In the genomic region with DNA sequence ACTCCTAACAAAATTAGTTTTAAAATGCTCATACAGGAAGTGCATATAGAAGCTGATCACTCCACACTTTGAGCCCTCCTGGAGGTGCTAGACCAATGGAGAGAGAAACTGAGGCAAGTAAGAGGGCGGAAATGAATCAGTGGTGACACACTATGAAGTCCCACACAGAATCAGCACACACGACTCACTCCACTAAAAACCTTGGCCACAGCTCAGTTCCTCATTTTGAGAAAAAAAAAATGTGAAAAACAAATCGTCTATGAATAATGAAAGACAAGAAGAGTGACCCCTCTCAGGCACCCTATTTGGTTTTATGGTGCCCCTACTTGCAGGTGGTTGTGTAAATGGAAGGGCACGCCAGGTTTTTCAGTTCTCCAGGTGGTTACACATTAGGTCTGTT, we compare ENCODE assay signal across 16 cellular contexts.
DNase-seq lines count a peak whose midpoint lies in the region; ATAC-seq, FAIRE-seq and TF ChIP-seq lines count a peak whose summit lies in the region.
"Had no signal": no experiment of that assay in that cellular context is flagged by ENCODE, and none has a peak within 500 bp of the region (broad histone marks: within the 10 kb centered on the region; RNA-seq: fewer than 3 reads in every experiment).

No MANE protein-coding gene starts in this region.

- peak; percentile 44 for ATAC-seq in GM21717 (IDR thresholded peaks at IDR 0.05; ENCODE audit: unreplicated experiment)
- ATAC-seq in upper lobe of right lung, result no peak
- ATAC-seq: T-cell had no signal

- H4K20me1 ChIP-seq in SU-DHL-6 (ENCODE audit: low read depth, low read length) (no peaks in the 10 kb centered on the region), neural progenitor cell (ENCODE audit: low read depth) (no peaks in the 10 kb centered on the region)

- no peak overlapping the region for H3K27ac Mint-ChIP-seq in neural progenitor cell
- H3K27ac Mint-ChIP-seq in CD8-positive, alpha-beta memory T cell, result no peak overlapping the region
- H3K27ac Mint-ChIP-seq: T-cell had no signal

- no peak for TF ChIP-seq POLR2A in GM12891 (IDR thresholded peaks at IDR 0.05; ENCODE audit: low read depth, low read length)

- DNase-seq in GM12891 (ENCODE audit: insufficient read length, low spot score), result no peak
- peak; percentile 12 for DNase-seq in NAMALWA (ENCODE audit: low spot score)
- no peak for DNase-seq in neural progenitor cell (ENCODE audit: low spot score)
- DNase-seq in CD8-positive, alpha-beta memory T cell, result no peak
- no peak for DNase-seq in WERI-Rb-1
- no peak for DNase-seq in upper lobe of right lung
- DNase-seq: EL, GOT3, NCI-H1048, NCI-H1694, T-cell, T1000 had no signal

- no peak overlapping the region for H3K9ac ChIP-seq in SU-DHL-6 (ENCODE audit: low read length)
- H3K9ac ChIP-seq in neural progenitor cell, result no peak overlapping the region

- FAIRE-seq in GM12891 (lab: Jason Lieb, UNC), result no peak
- FAIRE-seq: GM19239 had no signal

- H3K79me2 ChIP-seq in SU-DHL-6 (ENCODE audit: insufficient read depth, low read length) (no peaks in the 10 kb centered on the region), neural progenitor cell (ENCODE audit: low read depth) (no peaks in the 10 kb centered on the region)

- no peak overlapping the region for H3K4me3 Mint-ChIP-seq in neural progenitor cell
- no peak overlapping the region for H3K4me3 Mint-ChIP-seq in CD8-positive, alpha-beta memory T cell
- H3K4me3 Mint-ChIP-seq: T-cell had no signal

- H2AFZ ChIP-seq in SU-DHL-6 (ENCODE audit: low read depth, low read length, severe bottlenecking), result peak overlapping the region; percentile 66
- no peak overlapping the region for H2AFZ ChIP-seq in neural progenitor cell (replicated peaks)

- H3K27me3 ChIP-seq in SU-DHL-6 (ENCODE audit: low read length) (no peaks in the 10 kb centered on the region), neural progenitor cell (no peaks in the 10 kb centered on the region), WERI-Rb-1 (ENCODE audit: insufficient read depth, low read depth, severe bottlenecking) (no peaks in the 10 kb centered on the region), upper lobe of right lung (no peaks in the 10 kb centered on the region)
- no peaks in the 10 kb centered on the region for H3K27me3 ChIP-seq in CD8-positive, alpha-beta memory T cell (ENCODE audit: insufficient read depth, low read length, poor library complexity, severe bottlenecking)

- POLR2A ChIA-PET in CD8-positive, alpha-beta memory T cell (lab: Charles Lee), result no interaction called here

- H3F3A ChIP-seq in SU-DHL-6 (ENCODE audit: insufficient read depth) (no peaks in the 10 kb centered on the region; the same call in 1 of the 2 replicates), neural progenitor cell (ENCODE audit: low read depth) (no peaks in the 10 kb centered on the region)

- no peaks in the 10 kb centered on the region for H3K9me2 ChIP-seq in SU-DHL-6 (replicated peaks; ENCODE audit: insufficient read depth, low read length)

- no peak overlapping the region for H3K27ac ChIP-seq in SU-DHL-6 (ENCODE audit: low read depth, low read length)
- no peak overlapping the region for H3K27ac ChIP-seq in neural progenitor cell
- no peak overlapping the region for H3K27ac ChIP-seq in CD8-positive, alpha-beta memory T cell (ENCODE audit: low read depth, low read length)
- H3K27ac ChIP-seq in WERI-Rb-1, result no peak overlapping the region
- no peak overlapping the region for H3K27ac ChIP-seq in upper lobe of right lung
- H3K27ac ChIP-seq: RWPE1 had no signal

- H3K4me1 ChIP-seq in neural progenitor cell (no peaks in the 10 kb centered on the region), upper lobe of right lung (no peaks in the 10 kb centered on the region)
- no peaks in the 10 kb centered on the region for H3K4me1 ChIP-seq in CD8-positive, alpha-beta memory T cell (ENCODE audit: insufficient read depth, low read length)

- no peak overlapping the region for H3K4me3 ChIP-seq in SU-DHL-6 (ENCODE audit: insufficient read depth, low read length, poor library complexity, severe bottlenecking)
- H3K4me3 ChIP-seq in neural progenitor cell, result no peak overlapping the region
- no peak overlapping the region for H3K4me3 ChIP-seq in CD8-positive, alpha-beta memory T cell (ENCODE audit: low read length)
- H3K4me3 ChIP-seq in WERI-Rb-1 (ENCODE audit: low read depth, low read length), result no peak overlapping the region
- no peak overlapping the region for H3K4me3 ChIP-seq in upper lobe of right lung

- intact Hi-C loops in upper lobe of right lung (cut with DNase I), result no loop called here

- H3K9me3 Mint-ChIP-seq in neural progenitor cell, result no peaks in the 10 kb centered on the region
- peaks cover 2 to 32% (median 8%) of the 10 kb centered on the region in 5 donors for H3K9me3 Mint-ChIP-seq in CD8-positive, alpha-beta memory T cell

- H3K4me2 ChIP-seq in SU-DHL-6 (ENCODE audit: low read depth, low read length, poor library complexity, severe bottlenecking), result no peak overlapping the region
- H3K4me2 ChIP-seq in neural progenitor cell, result no peak overlapping the region

- no peaks in the 10 kb centered on the region for H3K36me3 Mint-ChIP-seq in neural progenitor cell
- no peaks in the 10 kb centered on the region for H3K36me3 Mint-ChIP-seq in CD8-positive, alpha-beta memory T cell
- H3K36me3 Mint-ChIP-seq: T-cell had no signal

- H3K9me3 ChIP-seq in SU-DHL-6 (ENCODE audit: insufficient read depth, low read length), result no peaks in the 10 kb centered on the region
- no peaks in the 10 kb centered on the region for H3K9me3 ChIP-seq in neural progenitor cell (ENCODE audit: low read depth)
- H3K9me3 ChIP-seq in CD8-positive, alpha-beta memory T cell (ENCODE audit: low read length), result no peaks in the 10 kb centered on the region
- no peaks in the 10 kb centered on the region for H3K9me3 ChIP-seq in WERI-Rb-1 (ENCODE audit: severe bottlenecking)
- H3K9me3 ChIP-seq in upper lobe of right lung, result no peaks in the 10 kb centered on the region

- CTCF ChIA-PET in CD8-positive, alpha-beta memory T cell (lab: Charles Lee), result no interaction called here

- no peaks in the 10 kb centered on the region for H3K4me1 Mint-ChIP-seq in neural progenitor cell
- no peaks in the 10 kb centered on the region for H3K4me1 Mint-ChIP-seq in CD8-positive, alpha-beta memory T cell
- H3K4me1 Mint-ChIP-seq: T-cell had no signal

- 0 out of 2 replicates have a peak, but pooled peaks cover 6% of the 10 kb centered on the region for H3K36me3 ChIP-seq in SU-DHL-6 (ENCODE audit: low read length)
- H3K36me3 ChIP-seq in neural progenitor cell, result no peaks in the 10 kb centered on the region
- no peaks in the 10 kb centered on the region for H3K36me3 ChIP-seq in CD8-positive, alpha-beta memory T cell (ENCODE audit: insufficient read depth, low read length)
- no peaks in the 10 kb centered on the region for H3K36me3 ChIP-seq in WERI-Rb-1
- no peaks in the 10 kb centered on the region for H3K36me3 ChIP-seq in upper lobe of right lung

- no peaks in the 10 kb centered on the region for H3K27me3 Mint-ChIP-seq in neural progenitor cell (ENCODE audit: insufficient read depth, low read depth)
- H3K27me3 Mint-ChIP-seq in CD8-positive, alpha-beta memory T cell, result no peaks in the 10 kb centered on the region
- H3K27me3 Mint-ChIP-seq: T-cell had no signal

- TF ChIP-seq CTCF in SU-DHL-6 (IDR thresholded peaks at IDR 0.05; ENCODE audit: insufficient read depth, low read length, poor library complexity, severe bottlenecking) (no peak), neural progenitor cell (IDR thresholded peaks at IDR 0.05) (no peak), WERI-Rb-1 (IDR thresholded peaks at IDR 0.05; ENCODE audit: low read depth, low read length) (no peak), upper lobe of right lung (IDR thresholded peaks at IDR 0.05) (no peak)

TF ChIP-seq in GM12891, 5 proteins besides CTCF, POLR2A, EP300 and RAD21:
- TF ChIP-seq SPI1 (IDR thresholded peaks at IDR 0.05; ENCODE audit: low read depth, low read length) (peak; percentile 75), POLR2AphosphoS5 (IDR thresholded peaks at IDR 0.05; ENCODE audit: low read depth, low read length) (no peak), TAF1 (IDR thresholded peaks at IDR 0.05; ENCODE audit: low read depth, low read length) (no peak)
